Comparison of ENCODE assay signal across 19 cellular contexts in genomic region chr4:82282875-82283274, GRCh38.
"Had no signal": no experiment of that assay in that cellular context is flagged by ENCODE, and none has a peak within 500 bp of the region (broad histone marks: within the 10 kb centered on the region; RNA-seq: fewer than 3 reads in every experiment).

No MANE protein-coding gene starts in this region.

- H3K9me3 ChIP-seq: ascending aorta, gastroesophageal sphincter, left lung, psoas muscle, stomach, testis had no signal

- DNase-seq: activated CD4-positive, CD25-positive, alpha-beta regulatory T cell treated with anti-CD3 and anti-CD28 coated beads, Interleukin-2, amount 50 U/mL, for 72 hours; activated naive CD4-positive, alpha-beta T cell; dorsolateral prefrontal cortex; heart right ventricle; kidney; left lung; natural killer cell; psoas muscle; stimulated activated CD4-positive, alpha-beta T cell treated with anti-CD3 and anti-CD28 coated beads, Interleukin-1b, Interleukin-23, amount 100 ng/mL, for 48 hours; stomach; T-cell; T-helper 9 cell; testis had no signal

- H3K9me3 Mint-ChIP-seq: activated T-helper 1 cell treated with anti-CD3 and anti-CD28 coated beads, Interleukin-12 subunit alpha, Interleukin-12 subunit beta, Interleukin-2, Interleukin-4 antibody, amounts not matched to agents 30 ng/mL and 10 ng/mL and 1 ng/mL, durations not matched to agents 14 hours and 24 hours and 36 hours; memory B cell; natural killer cell; T-cell had no signal

- H3K27ac Mint-ChIP-seq: activated T-helper 1 cell treated with anti-CD3 and anti-CD28 coated beads, Interleukin-12 subunit alpha, Interleukin-12 subunit beta, Interleukin-2, Interleukin-4 antibody, amounts not matched to agents 30 ng/mL and 10 ng/mL and 1 ng/mL, durations not matched to agents 14 hours and 24 hours and 36 hours; memory B cell; natural killer cell; T-cell had no signal

- H3K27me3 Mint-ChIP-seq: memory B cell, T-cell had no signal

- H3K27me3 ChIP-seq: ascending aorta, cardiac muscle cell, dorsolateral prefrontal cortex, gastroesophageal sphincter, heart right ventricle, left lung, stomach, testis had no signal

- ATAC-seq: gastroesophageal sphincter, heart right ventricle, left lung, natural killer cell, psoas muscle, sciatic nerve, T-cell had no signal

- H3K4me1 ChIP-seq: psoas muscle, testis had no signal

- H3K4me3 Mint-ChIP-seq: activated T-helper 1 cell treated with anti-CD3 and anti-CD28 coated beads, Interleukin-12 subunit alpha, Interleukin-12 subunit beta, Interleukin-2, Interleukin-4 antibody, amounts not matched to agents 30 ng/mL and 10 ng/mL and 1 ng/mL, durations not matched to agents 14 hours and 24 hours and 36 hours; memory B cell; natural killer cell; T-cell had no signal

- H3K36me3 ChIP-seq: ascending aorta, cardiac muscle cell, gastroesophageal sphincter, heart right ventricle, left lung, stomach had no signal

- H3K27ac ChIP-seq: ascending aorta, cardiac muscle cell, dorsolateral prefrontal cortex, gastroesophageal sphincter, heart right ventricle, left lung, psoas muscle, testis had no signal

- H3K4me3 ChIP-seq: ascending aorta, cardiac muscle cell, dorsolateral prefrontal cortex, gastroesophageal sphincter, heart right ventricle, left lung, psoas muscle, stomach, testis had no signal

- H3K36me3 Mint-ChIP-seq: memory B cell, natural killer cell, T-cell had no signal
